8 cellular contexts compared by ENCODE assay signal in the genomic region with DNA sequence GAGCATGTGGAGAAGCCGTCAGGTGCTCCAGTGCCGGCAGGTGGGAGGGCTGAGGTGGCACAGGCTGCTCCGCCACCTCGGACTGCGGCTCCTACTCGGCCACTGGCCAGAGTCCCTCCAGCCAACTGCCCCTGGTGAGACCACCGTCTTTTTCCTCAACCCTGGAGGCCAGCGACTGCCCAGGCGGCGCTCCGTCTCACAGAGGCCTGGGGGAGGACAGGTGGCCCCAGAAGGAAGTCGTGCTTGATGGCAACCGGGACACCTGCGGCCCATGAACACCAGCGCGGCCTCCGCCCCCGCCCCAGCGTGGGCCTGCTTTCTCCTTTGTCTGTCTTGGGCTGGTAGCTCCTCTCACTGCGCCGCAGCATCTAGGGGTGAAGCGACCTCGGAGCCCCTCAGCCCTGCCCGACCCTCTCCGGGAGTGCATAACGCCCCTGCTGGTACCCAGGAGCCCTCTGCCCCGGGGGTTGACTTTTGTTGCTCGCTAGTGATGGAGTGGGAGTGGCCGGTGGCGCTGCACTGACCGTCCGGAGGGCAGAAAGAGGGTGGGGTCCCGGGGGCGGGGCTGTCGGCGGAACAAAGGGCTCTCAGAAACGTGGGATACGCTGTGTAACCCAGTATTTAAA. TPM values are rescaled to one million over a fixed set of nuclear protein-coding genes. Genes with fewer than 3 reads are reported as not detected.
A peak's percentile ranks its signal among the peaks of the same experiment; 100 is the strongest.
DNase-seq lines count a peak whose midpoint lies in the region; ATAC-seq and TF ChIP-seq lines count a peak whose summit lies in the region.

No MANE protein-coding gene starts in this region.

- H3K36me3 ChIP-seq in CD4-positive, CD25-positive, alpha-beta regulatory T cell (ENCODE audit: control insufficient read depth, insufficient read depth, low read length): no peaks in the 10 kb centered on the region
- no peaks in the 10 kb centered on the region for H3K36me3 ChIP-seq in IMR-90 (ENCODE audit: control insufficient read depth, insufficient read depth, low read length)
- no peaks in the 10 kb centered on the region for H3K36me3 ChIP-seq in smooth muscle cell (ENCODE audit: low read depth)

- in situ Hi-C loops in IMR-90 (cut with MboI; ENCODE audit: low sequenced_read_pairs): no loop called here

- peaks cover 81% of the 10 kb centered on the region for H3K27me3 Mint-ChIP-seq in CD4-positive, CD25-positive, alpha-beta regulatory T cell

- peaks cover 0 to 4% of the 10 kb centered on the region in 2 experiments; a peak in 1 of 4 replicates for H3K79me1 ChIP-seq in IMR-90 (ENCODE audit: low read depth in 1 of 2, low read length in 2 of 2)

- H2BK120ac ChIP-seq in IMR-90 (ENCODE audit: low read depth, low read length): no peak overlapping the region

- no peak overlapping the region; the same call in 2 of the 3 replicates for H2BK15ac ChIP-seq in IMR-90 (ENCODE audit: low read depth, low read length)

- peaks cover 54% of the 10 kb centered on the region for H3K4me1 ChIP-seq in CD4-positive, CD25-positive, alpha-beta regulatory T cell (ENCODE audit: control insufficient read depth, insufficient read depth, low read length, poor library complexity, severe bottlenecking)
- H3K4me1 ChIP-seq in IMR-90 (ENCODE audit: control insufficient read depth, insufficient read depth, low read length) (peaks cover 3% of the 10 kb centered on the region; the same call in 1 of the 2 replicates), smooth muscle cell (ENCODE audit: low read depth) (peaks cover 29% of the 10 kb centered on the region)

- peaks cover 0 to 8% (median 0%) of the 10 kb centered on the region in 7 donors for H3K9me3 Mint-ChIP-seq in CD4-positive, CD25-positive, alpha-beta regulatory T cell

- peaks cover 7% of the 10 kb centered on the region; the same call in 1 of the 2 replicates for H3K9me1 ChIP-seq in IMR-90 (ENCODE audit: insufficient read depth, low read length)

- peak overlapping the region in 3 of 4 donors; percentile 63 to 84 (median 69) for H3K4me3 Mint-ChIP-seq in CD4-positive, CD25-positive, alpha-beta regulatory T cell

- no peak overlapping the region for H4K8ac ChIP-seq in IMR-90 (ENCODE audit: low read depth in 2 of 2, low read length in 2 of 2)

- H2BK20ac ChIP-seq in IMR-90 (ENCODE audit: low read depth, low read length): no peak overlapping the region; the same call in 1 of the 2 replicates

- H4K20me1 ChIP-seq in IMR-90 (ENCODE audit: insufficient read depth, low read length): peaks cover 9% of the 10 kb centered on the region; the same call in 1 of the 2 replicates
- peaks cover 5% of the 10 kb centered on the region for H4K20me1 ChIP-seq in smooth muscle cell (ENCODE audit: low read depth)

- BruUV-seq in IMR-90 (replicated peaks; lab: Mats Ljungman, UMichigan): no TSS peak

- dilution Hi-C loops in IMR-90 (cut with HindIII; ENCODE audit: low sequenced_read_pairs, unreplicated experiment): no loop called here

- H3K36me3 Mint-ChIP-seq in CD4-positive, CD25-positive, alpha-beta regulatory T cell: no peaks in the 10 kb centered on the region

- TF ChIP-seq CTCF in IMR-90 (conservative IDR thresholded peaks at IDR 0.05; ENCODE audit: low read depth, low read length) (no peak), smooth muscle cell (IDR thresholded peaks at IDR 0.05; ENCODE audit: borderline replicate concordance, insufficient read depth, poor library complexity, severe bottlenecking) (no peak)

- no peak overlapping the region for H3K27ac ChIP-seq in CD4-positive, CD25-positive, alpha-beta regulatory T cell (ENCODE audit: insufficient read depth, low read length, poor library complexity, severe bottlenecking)
- H3K27ac ChIP-seq in IMR-90 (ENCODE audit: insufficient read depth, low read length): no peak overlapping the region
- no peak overlapping the region for H3K27ac ChIP-seq in smooth muscle cell (ENCODE audit: low read depth)

- no peak overlapping the region for H3K56ac ChIP-seq in IMR-90 (ENCODE audit: extremely low read depth, insufficient read depth, low read length)

- no peak overlapping the region for H3K4me3 ChIP-seq in CD4-positive, CD25-positive, alpha-beta regulatory T cell (ENCODE audit: low read depth, low read length)
- H3K4me3 ChIP-seq in IMR-90 (ENCODE audit: insufficient read depth, low read depth, low read length) (no peak overlapping the region), smooth muscle cell (peak overlapping the region; percentile 57)

- H3K4me1 Mint-ChIP-seq in CD4-positive, CD25-positive, alpha-beta regulatory T cell: peaks cover 10 to 60% (median 31%) of the 10 kb centered on the region in 4 donors

- peaks cover 13% of the 10 kb centered on the region for H3F3A ChIP-seq in smooth muscle cell (ENCODE audit: low read depth)

- POLR2A ChIA-PET in IMR-90 (lab: Charles Lee; ENCODE audit: unreplicated experiment): no interaction called here

- no peak overlapping the region for H3K27ac Mint-ChIP-seq in CD4-positive, CD25-positive, alpha-beta regulatory T cell

- WGBS in IMR-90 (ENCODE audit: extremely low coverage in 2 of 2, insufficient read length in 1 of 2), 2 experiments: 12% methylated on average over 19 of the region's 38 CpGs; no CpG with 5 or more reads in 1 of the 2 experiments
- under 1% methylated on average over 35 of the region's 38 CpGs for WGBS in smooth muscle cell (ENCODE audit: low lambda C conversion rate)

- no peak overlapping the region; the same call in 1 of the 2 replicates for H3K4me2 ChIP-seq in IMR-90 (ENCODE audit: low read depth, low read length)
- peak overlapping the region; percentile 84 for H3K4me2 ChIP-seq in smooth muscle cell

- no peaks in the 10 kb centered on the region for H3K9me3 ChIP-seq in CD4-positive, CD25-positive, alpha-beta regulatory T cell (ENCODE audit: control insufficient read depth in 2 of 2, low read length in 2 of 2)
- peaks cover 2% of the 10 kb centered on the region; the same call in 1 of the 2 replicates for H3K9me3 ChIP-seq in IMR-90 (ENCODE audit: control insufficient read depth, insufficient read depth, low read length)
- no peaks in the 10 kb centered on the region for H3K9me3 ChIP-seq in smooth muscle cell (replicated peaks; ENCODE audit: low read depth)

- H3K9ac ChIP-seq in IMR-90 (ENCODE audit: low read depth, low read length): no peak overlapping the region
- no peak overlapping the region for H3K9ac ChIP-seq in smooth muscle cell (ENCODE audit: low read depth)

- peaks cover 32% of the 10 kb centered on the region for H3K27me3 ChIP-seq in CD4-positive, CD25-positive, alpha-beta regulatory T cell (ENCODE audit: control insufficient read depth, insufficient read depth, low read length)
- H3K27me3 ChIP-seq in IMR-90 (ENCODE audit: control insufficient read depth, insufficient read depth, low read length): peaks cover 39% of the 10 kb centered on the region
- H3K27me3 ChIP-seq in smooth muscle cell (ENCODE audit: low read depth): peaks cover 48% of the 10 kb centered on the region

- no peak for TF ChIP-seq RAD21 in IMR-90 (IDR thresholded peaks at IDR 0.05; ENCODE audit: low read length)

- no peak overlapping the region for H2AK5ac ChIP-seq in IMR-90 (ENCODE audit: low read depth, low read length)

- no peak for TF ChIP-seq POLR2A in IMR-90 (IDR thresholded peaks at IDR 0.05; ENCODE audit: low read depth, low read length)

- H2AK9ac ChIP-seq in IMR-90 (replicated peaks; ENCODE audit: low read depth, low read length, poor library complexity): no peak overlapping the region

- intact Hi-C loops in IMR-90 (cut with micrococcal nuclease): no loop called here

- no peak overlapping the region for H3K18ac ChIP-seq in IMR-90 (ENCODE audit: low read depth, low read length)

- peak; percentile 23 to 31 for ATAC-seq in CD4-positive, CD25-positive, alpha-beta regulatory T cell (ENCODE audit: low read depth in 2 of 2)
- no peak for ATAC-seq in IMR-90 (ENCODE audit: low read depth)
- ATAC-seq in GM19328 (IDR thresholded peaks at IDR 0.05; ENCODE audit: unreplicated experiment): no peak

- H3K23ac ChIP-seq in IMR-90 (ENCODE audit: low read depth, low read length): no peak overlapping the region

- H3K4ac ChIP-seq in IMR-90 (ENCODE audit: low read depth, low read length): no peak overlapping the region

- CTCF ChIA-PET in IMR-90 (lab: Yijun Ruan, JAX): no interaction called here

- H2AFZ ChIP-seq in IMR-90 (replicated peaks; ENCODE audit: low read length, poor library complexity) (peak overlapping the region; percentile 56), smooth muscle cell (ENCODE audit: low read depth) (no peak overlapping the region)

- no peak overlapping the region for H4K5ac ChIP-seq in IMR-90 (ENCODE audit: low read depth, low read length)

- no peak overlapping the region for H4K91ac ChIP-seq in IMR-90 (ENCODE audit: insufficient read depth, low read depth, low read length)

- no peaks in the 10 kb centered on the region for H3K79me2 ChIP-seq in smooth muscle cell (ENCODE audit: low read depth)

- H2BK5ac ChIP-seq in IMR-90 (ENCODE audit: low read depth, low read length, poor library complexity, severe bottlenecking): no peak overlapping the region

- no peak overlapping the region for H3K14ac ChIP-seq in IMR-90 (replicated peaks; ENCODE audit: low read depth, low read length)

- DNase-seq in CD4-positive, CD25-positive, alpha-beta regulatory T cell: peak in 2 of 3 donors; percentile 30 to 33
- DNase-seq in IMR-90: no peak
- DNase-seq in SK-N-DZ (ENCODE audit: low spot score): peak; percentile 93
- DNase-seq in germinal center (ENCODE audit: low spot score): peak; percentile 59
- DNase-seq in smooth muscle cell (lab: John Stamatoyannopoulos, UW; ENCODE audit: unreplicated experiment): no peak
- no peak for DNase-seq in cerebellum (ENCODE audit: low spot score)
- no peak for DNase-seq in Ammon's horn (ENCODE audit: low spot score)

RNA-seq across cellular contexts. Expression of a gene that starts 0.7 kb away (rescaled TPM):
- 0.91 TPM for total RNA-seq in CD4-positive, CD25-positive, alpha-beta regulatory T cell
- polyA plus RNA-seq in CD4-positive, CD25-positive, alpha-beta regulatory T cell: under 1 TPM in 3 of 4 donors, not detected in 1; 0.09 to 0.10 (median 0.10) TPM
- 13.3 and 13.6 TPM in 2 replicates for total RNA-seq in IMR-90 (2012; rRNA removed)
- 19.0 and 21.1 TPM in 2 replicates for polyA plus RNA-seq in IMR-90 (2012; rRNA removed)
- 11.8 and 40.1 TPM in 2 replicates for polyA plus RNA-seq in IMR-90 (2012; cell fraction: cytosol; rRNA removed)
- 16.8 and 23.0 TPM in 2 replicates for polyA plus RNA-seq in IMR-90 (2012; cell fraction: nucleus; rRNA removed; ENCODE audit: low replicate concordance)
- polyA plus RNA-seq in SK-N-DZ (2014; cell fraction: cytosol; rRNA removed): 757 and 774 TPM in 2 replicates
- polyA plus RNA-seq in SK-N-DZ (2014; cell fraction: nucleus; rRNA removed): 230 and 363 TPM in 2 replicates
- 55.7 and 62.1 TPM in 2 replicates for total RNA-seq in smooth muscle cell
- polyA plus RNA-seq in smooth muscle cell: 22.7 and 52.2 TPM in 2 replicates
- 1,395 TPM for total RNA-seq in cerebellum

RNA-seq across cellular contexts. Expression of a gene that starts 30.6 kb away (rescaled TPM):
- total RNA-seq in CD4-positive, CD25-positive, alpha-beta regulatory T cell: 18.0 TPM
- polyA plus RNA-seq in CD4-positive, CD25-positive, alpha-beta regulatory T cell: 10 to 100 TPM; 45.2 to 56.8 (median 52.7) TPM
- total RNA-seq in IMR-90 (2012; rRNA removed): 5.6 and 6.7 TPM in 2 replicates
- 13.4 and 17.7 TPM in 2 replicates for polyA plus RNA-seq in IMR-90 (2012; rRNA removed)
- 34.8 and 53.3 TPM in 2 replicates for polyA plus RNA-seq in IMR-90 (2012; cell fraction: cytosol; rRNA removed)
- 16.6 and 24.3 TPM in 2 replicates for polyA plus RNA-seq in IMR-90 (2012; cell fraction: nucleus; rRNA removed; ENCODE audit: low replicate concordance)
- 33.9 and 48.5 TPM in 2 replicates for polyA plus RNA-seq in SK-N-DZ (2014; cell fraction: cytosol; rRNA removed)
- 52.4 and 61.1 TPM in 2 replicates for polyA plus RNA-seq in SK-N-DZ (2014; cell fraction: nucleus; rRNA removed)
- 12.5 TPM in 2 replicates for total RNA-seq in smooth muscle cell
- 10.9 and 11.5 TPM in 2 replicates for polyA plus RNA-seq in smooth muscle cell
- 40.9 TPM for total RNA-seq in cerebellum

Comparison
In these comparisons a context has a peak if more than half of its experiments do, and no peak if none do; other contexts are left out.
1. ATAC-seq: peak in CD4-positive, CD25-positive, alpha-beta regulatory T cell (2 of 2); none in IMR-90 (single experiment) and GM19328 (single experiment).
2. DNase-seq: peak in CD4-positive, CD25-positive, alpha-beta regulatory T cell (2 of 3), SK-N-DZ (single experiment) and germinal center (single experiment); none in IMR-90 (single experiment), smooth muscle cell (single experiment), cerebellum (single experiment) and Ammon's horn (single experiment).
3. RNA of a gene that starts 0.7 kb away (total RNA-seq): 1,395 TPM in cerebellum (single experiment); 55.7 to 62.1 TPM in smooth muscle cell, 13.3 to 13.6 TPM in IMR-90 and 0.91 TPM in CD4-positive, CD25-positive, alpha-beta regulatory T cell (single experiment); every median in the first group is over 10 times any median in the second.